ENCODE assay signal across 25 cellular contexts in genomic region chr1:202170726-202171125, GRCh38. TPM values are rescaled to one million over a fixed set of nuclear protein-coding genes. Genes with fewer than 3 reads are reported as not detected.
DNase-seq lines count a peak whose midpoint lies in the region; ATAC-seq and TF ChIP-seq lines count a peak whose summit lies in the region.
"Had no signal": no experiment of that assay in that cellular context is flagged by ENCODE, and none has a peak within 500 bp of the region (broad histone marks: within the 10 kb centered on the region; RNA-seq: fewer than 3 reads in every experiment).

No MANE protein-coding gene starts in this region.

- H3K36me3 ChIP-seq in DOHH2 (ENCODE audit: control insufficient read depth, low read length) (no peaks in the 10 kb centered on the region), smooth muscle cell (ENCODE audit: low read depth) (no peaks in the 10 kb centered on the region)
- H3K36me3 ChIP-seq: colonic mucosa, lower lobe of right lung, sigmoid colon had no signal

- H3K9ac ChIP-seq in smooth muscle cell (ENCODE audit: low read depth) = no peak overlapping the region
- H3K9ac ChIP-seq: parathyroid adenoma had no signal

- H3F3A ChIP-seq in DOHH2 (ENCODE audit: control insufficient read depth, insufficient read depth) (no peaks in the 10 kb centered on the region), smooth muscle cell (ENCODE audit: low read depth) (no peaks in the 10 kb centered on the region)

- H3K4me2 ChIP-seq in DOHH2 (ENCODE audit: low read length) (no peak overlapping the region), smooth muscle cell (no peak overlapping the region)
- H3K4me2 ChIP-seq: hepatocyte had no signal

- H3K27ac Mint-ChIP-seq in memory B cell = no peak overlapping the region
- H3K27ac Mint-ChIP-seq: activated naive CD8-positive, alpha-beta T cell; activated T-helper 1 cell treated with anti-CD3 and anti-CD28 coated beads, Interleukin-12 subunit alpha, Interleukin-12 subunit beta, Interleukin-2, Interleukin-4 antibody, amounts not matched to agents 30 ng/mL and 10 ng/mL and 1 ng/mL, durations not matched to agents 14 hours and 24 hours and 36 hours; brain; natural killer cell had no signal

- no peaks in the 10 kb centered on the region for H3K27me3 Mint-ChIP-seq in memory B cell
- H3K27me3 Mint-ChIP-seq: activated naive CD8-positive, alpha-beta T cell; brain; CD8-positive, alpha-beta memory T cell had no signal

- H3K27me3 ChIP-seq in DOHH2 (ENCODE audit: control insufficient read depth, low read length) = no peaks in the 10 kb centered on the region
- H3K27me3 ChIP-seq in smooth muscle cell (ENCODE audit: low read depth) = no peaks in the 10 kb centered on the region
- H3K27me3 ChIP-seq: colonic mucosa, hepatocyte, sigmoid colon had no signal

- peaks cover under 1% of the 10 kb centered on the region; the same call in 1 of the 2 replicates for H3K4me1 ChIP-seq in DOHH2 (ENCODE audit: control insufficient read depth, low read length)
- no peaks in the 10 kb centered on the region for H3K4me1 ChIP-seq in smooth muscle cell (ENCODE audit: low read depth)
- H3K4me1 ChIP-seq: colonic mucosa, parathyroid adenoma had no signal

- DNase-seq in NCI-H345 (lab: John Stamatoyannopoulos, UW) (peak; percentile 16), NCI-H345 treated with DMSO at 0.1 percent for 48 hours (lab: John Stamatoyannopoulos, UW; ENCODE audit: unreplicated experiment) (no peak), NCI-H774 (lab: John Stamatoyannopoulos, UW) (peak; percentile 38), memory B cell (ENCODE audit: low spot score in 2 of 2) (no peak), smooth muscle cell (lab: John Stamatoyannopoulos, UW; ENCODE audit: unreplicated experiment) (no peak), inferior parietal cortex (ENCODE audit: extremely low spot score) (no peak)
- DNase-seq: CD8-positive, alpha-beta memory T cell; colonic mucosa; islet precursor cell; lower lobe of right lung; natural killer cell; NCI-H1417 treated with DMSO at 0.1 percent for 48 hours; NK-92 treated with Interleukin-12 subunit alpha and Interleukin-12 subunit beta, amount 100 ng/mL, for 24 hours; sigmoid colon; stimulated activated CD4-positive, alpha-beta T cell treated with anti-CD3 and anti-CD28 coated beads, Interleukin-1b, Interleukin-23, amount 100 ng/mL, for 48 hours; T-helper 1 cell had no signal

- peak; percentile 39 for ATAC-seq in memory B cell (ENCODE audit: low read depth)
- ATAC-seq in HG03097 (IDR thresholded peaks at IDR 0.05; ENCODE audit: low FRiP score, unreplicated experiment) = no peak

- no peaks in the 10 kb centered on the region for H3K9me2 ChIP-seq in DOHH2 (replicated peaks; ENCODE audit: control insufficient read depth, low read length)

- no peak overlapping the region for H2AFZ ChIP-seq in smooth muscle cell (ENCODE audit: low read depth)
- H2AFZ ChIP-seq: hepatocyte, parathyroid adenoma had no signal

- H3K4me1 Mint-ChIP-seq in memory B cell = peaks cover 5% of the 10 kb centered on the region
- H3K4me1 Mint-ChIP-seq: natural killer cell had no signal

- H3K27ac ChIP-seq in DOHH2 (ENCODE audit: low read depth, low read length) (no peak overlapping the region), smooth muscle cell (ENCODE audit: low read depth) (no peak overlapping the region)
- H3K27ac ChIP-seq: colonic mucosa, hepatocyte, lower lobe of right lung, parathyroid adenoma, sigmoid colon had no signal

- H3K4me3 ChIP-seq in DOHH2 (ENCODE audit: low read length) = no peak overlapping the region
- no peak overlapping the region for H3K4me3 ChIP-seq in smooth muscle cell
- H3K4me3 ChIP-seq: colonic mucosa, hepatocyte, lower lobe of right lung, sigmoid colon had no signal

- no peaks in the 10 kb centered on the region for H3K9me3 Mint-ChIP-seq in memory B cell
- H3K9me3 Mint-ChIP-seq: activated T-helper 1 cell treated with anti-CD3 and anti-CD28 coated beads, Interleukin-12 subunit alpha, Interleukin-12 subunit beta, Interleukin-2, Interleukin-4 antibody, amounts not matched to agents 30 ng/mL and 10 ng/mL and 1 ng/mL, durations not matched to agents 14 hours and 24 hours and 36 hours; brain; CD8-positive, alpha-beta memory T cell; natural killer cell had no signal

- H3K79me2 ChIP-seq in DOHH2 (ENCODE audit: control insufficient read depth, low read length) (no peaks in the 10 kb centered on the region), smooth muscle cell (ENCODE audit: low read depth) (no peaks in the 10 kb centered on the region)
- H3K79me2 ChIP-seq: hepatocyte, parathyroid adenoma had no signal

- H3K9me3 ChIP-seq in DOHH2 (ENCODE audit: control insufficient read depth, insufficient read depth, low read length) (no peaks in the 10 kb centered on the region), smooth muscle cell (replicated peaks; ENCODE audit: low read depth) (no peaks in the 10 kb centered on the region)
- H3K9me3 ChIP-seq: colonic mucosa, lower lobe of right lung, sigmoid colon had no signal

- TF ChIP-seq CTCF in DOHH2 (IDR thresholded peaks at IDR 0.05; ENCODE audit: low read depth, low read length, poor library complexity, severe bottlenecking) = peak; percentile 28
- no peak for TF ChIP-seq CTCF in smooth muscle cell (IDR thresholded peaks at IDR 0.05; ENCODE audit: borderline replicate concordance, insufficient read depth, poor library complexity, severe bottlenecking)

- H3K36me3 Mint-ChIP-seq in memory B cell = no peaks in the 10 kb centered on the region
- H3K36me3 Mint-ChIP-seq: activated naive CD8-positive, alpha-beta T cell; brain; CD8-positive, alpha-beta memory T cell; natural killer cell had no signal

- 97% methylated on average over 6 of the region's 6 CpGs for WGBS in smooth muscle cell (ENCODE audit: low lambda C conversion rate)

- H4K20me1 ChIP-seq in DOHH2 (ENCODE audit: control insufficient read depth, insufficient read depth, low read depth, low read length) = no peaks in the 10 kb centered on the region
- no peaks in the 10 kb centered on the region for H4K20me1 ChIP-seq in smooth muscle cell (ENCODE audit: low read depth)

- no peak overlapping the region for H3K4me3 Mint-ChIP-seq in memory B cell
- H3K4me3 Mint-ChIP-seq: activated naive CD8-positive, alpha-beta T cell; activated T-helper 1 cell treated with anti-CD3 and anti-CD28 coated beads, Interleukin-12 subunit alpha, Interleukin-12 subunit beta, Interleukin-2, Interleukin-4 antibody, amounts not matched to agents 30 ng/mL and 10 ng/mL and 1 ng/mL, durations not matched to agents 14 hours and 24 hours and 36 hours; brain; CD8-positive, alpha-beta memory T cell; natural killer cell had no signal

RNA-seq across cellular contexts. Expression of gene PTPN7, which starts 10.3 kb away (rescaled TPM):
- total RNA-seq in smooth muscle cell = not detected in 2 replicates
- polyA plus RNA-seq in smooth muscle cell = not detected in 2 replicates
- total RNA-seq: G401, hepatocyte had no signal

RNA-seq across cellular contexts. Expression of gene LGR6, which starts 22.9 kb away (rescaled TPM):
- 1.8 and 2.0 TPM in 2 replicates for total RNA-seq in smooth muscle cell
- 2.9 and 4.4 TPM in 2 replicates for polyA plus RNA-seq in smooth muscle cell
- total RNA-seq: activated T-helper 1 cell treated with anti-CD3 and anti-CD28 coated beads, Interleukin-12 subunit alpha, Interleukin-12 subunit beta, Interleukin-2, Interleukin-4 antibody, amounts not matched to agents 30 ng/mL and 10 ng/mL and 1 ng/mL, durations not matched to agents 14 hours and 24 hours and 36 hours; G401 had no signal

RNA-seq across cellular contexts. Expression of gene ARL8A, which starts 26.2 kb away (rescaled TPM):
- 32.8 and 44.8 TPM in 2 replicates for total RNA-seq in smooth muscle cell
- polyA plus RNA-seq in smooth muscle cell = 53.3 and 54.7 TPM in 2 replicates

RNA-seq across cellular contexts. Expression of gene GPR37L1, which starts 48.0 kb away (rescaled TPM):
- total RNA-seq in smooth muscle cell = not detected in 2 replicates
- 0.05 TPM in 1 of 2 replicates, not detected in the other for polyA plus RNA-seq in smooth muscle cell
- total RNA-seq: activated CD8-positive, alpha-beta memory T cell treated with anti-CD3 and anti-CD28 coated beads for 36 hours; activated T-helper 1 cell treated with anti-CD3 and anti-CD28 coated beads, Interleukin-12 subunit alpha, Interleukin-12 subunit beta, Interleukin-2, Interleukin-4 antibody, amounts not matched to agents 30 ng/mL and 10 ng/mL and 1 ng/mL, durations not matched to agents 14 hours and 24 hours and 36 hours; CD8-positive, alpha-beta memory T cell; G401; hepatocyte; natural killer cell had no signal

Comparison
In these comparisons a context has a peak if more than half of its experiments do, and no peak if none do; other contexts are left out.
1. DNase-seq: peak in NCI-H345 (single experiment) and NCI-H774 (single experiment); none in NCI-H345 treated with DMSO at 0.1 percent for 48 hours (single experiment), memory B cell (0 of 2), smooth muscle cell (single experiment) and inferior parietal cortex (single experiment).